12 cellular contexts compared by ENCODE assay signal in genomic region chr5:95925939-95926338, GRCh38. TPM values are rescaled to one million over a fixed set of nuclear protein-coding genes. Genes with fewer than 3 reads are reported as not detected.
DNase-seq lines count a peak whose midpoint lies in the region; ATAC-seq and TF ChIP-seq lines count a peak whose summit lies in the region.
"Had no signal": no experiment of that assay in that cellular context is flagged by ENCODE, and none has a peak within 500 bp of the region (broad histone marks: within the 10 kb centered on the region; RNA-seq: fewer than 3 reads in every experiment).

No MANE protein-coding gene starts in this region.

- no peak overlapping the region for H3K4me3 ChIP-seq in psoas muscle
- H3K4me3 ChIP-seq: SK-N-MC had no signal

- no peaks in the 10 kb centered on the region for H3K27me3 ChIP-seq in psoas muscle (ENCODE audit: insufficient read depth in 3 of 3, low read length in 2 of 3)

- CTCF ChIA-PET in activated CD4-positive, alpha-beta memory T cell treated with anti-CD3 and anti-CD28 coated beads, Interleukin-2, amount 10 ng/mL, durations not matched to agents 7 days and 5 days (lab: Charles Lee): interaction anchor here (0.6 to 3.0 kb wide), 5 partner anchors 9 to 410 kb away, joined by 3 to 8 read pairs (median 3); partner anchors contain the start of gene ELL2
- CTCF ChIA-PET in activated CD4-positive, alpha-beta memory T cell treated with anti-CD3 and anti-CD28 coated beads for 36 hours (lab: Charles Lee): interaction anchor here (3.3 kb wide), 1 partner anchor 411 kb away, joined by 10 read pairs; no protein-coding TSS in a partner anchor

- no peak for TF ChIP-seq CTCF in psoas muscle (IDR thresholded peaks at IDR 0.05)

- H3K27ac Mint-ChIP-seq in activated CD4-positive, alpha-beta memory T cell treated with anti-CD3 and anti-CD28 coated beads, Interleukin-2, amount 10 ng/mL, durations not matched to agents 7 days and 5 days: peak overlapping the region; percentile 47
- no peak overlapping the region for H3K27ac Mint-ChIP-seq in activated CD4-positive, alpha-beta memory T cell treated with anti-CD3 and anti-CD28 coated beads for 36 hours

- H3K9me3 Mint-ChIP-seq in activated CD4-positive, alpha-beta memory T cell treated with anti-CD3 and anti-CD28 coated beads, Interleukin-2, amount 10 ng/mL, durations not matched to agents 7 days and 5 days: no peaks in the 10 kb centered on the region
- H3K9me3 Mint-ChIP-seq in activated CD4-positive, alpha-beta memory T cell treated with anti-CD3 and anti-CD28 coated beads for 36 hours: no peaks in the 10 kb centered on the region

- H3K36me3 ChIP-seq in psoas muscle (ENCODE audit: insufficient read depth in 1 of 2, low read depth in 1 of 2): peaks cover 0 to 3% of the 10 kb centered on the region in 2 donors

- intact Hi-C loops in activated CD4-positive, alpha-beta memory T cell treated with anti-CD3 and anti-CD28 coated beads for 36 hours (cut with micrococcal nuclease): no loop called here
- intact Hi-C loops in psoas muscle (cut with DNase I): no loop called here

- ATAC-seq in GM21723 (IDR thresholded peaks at IDR 0.05; ENCODE audit: unreplicated experiment): peak; percentile 56
- ATAC-seq in HG03280 (IDR thresholded peaks at IDR 0.05; ENCODE audit: unreplicated experiment): peak; percentile 43
- no peak for ATAC-seq in psoas muscle

- no peak overlapping the region for H3K4me3 Mint-ChIP-seq in activated CD4-positive, alpha-beta memory T cell treated with anti-CD3 and anti-CD28 coated beads, Interleukin-2, amount 10 ng/mL, durations not matched to agents 7 days and 5 days
- H3K4me3 Mint-ChIP-seq in activated CD4-positive, alpha-beta memory T cell treated with anti-CD3 and anti-CD28 coated beads for 36 hours: no peak overlapping the region

- peak overlapping the region; percentile 24 for H3K27ac ChIP-seq in psoas muscle
- H3K27ac ChIP-seq: SK-N-MC had no signal

- peaks cover 42% of the 10 kb centered on the region for H3K4me1 ChIP-seq in psoas muscle

- H3K4me1 Mint-ChIP-seq in activated CD4-positive, alpha-beta memory T cell treated with anti-CD3 and anti-CD28 coated beads, Interleukin-2, amount 10 ng/mL, durations not matched to agents 7 days and 5 days: peaks cover 62% of the 10 kb centered on the region
- peaks cover 34% of the 10 kb centered on the region for H3K4me1 Mint-ChIP-seq in activated CD4-positive, alpha-beta memory T cell treated with anti-CD3 and anti-CD28 coated beads for 36 hours (ENCODE audit: low read depth)

- H3K27me3 Mint-ChIP-seq in activated CD4-positive, alpha-beta memory T cell treated with anti-CD3 and anti-CD28 coated beads, Interleukin-2, amount 10 ng/mL, durations not matched to agents 7 days and 5 days: no peaks in the 10 kb centered on the region
- no peaks in the 10 kb centered on the region for H3K27me3 Mint-ChIP-seq in activated CD4-positive, alpha-beta memory T cell treated with anti-CD3 and anti-CD28 coated beads for 36 hours

- H3K9me3 ChIP-seq in psoas muscle: no peaks in the 10 kb centered on the region

- no peak for DNase-seq in activated CD4-positive, alpha-beta memory T cell treated with anti-CD3 and anti-CD28 coated beads, Interleukin-2, amount 10 ng/mL, durations not matched to agents 7 days and 5 days
- no peak for DNase-seq in activated CD4-positive, alpha-beta memory T cell treated with anti-CD3 and anti-CD28 coated beads for 36 hours
- no peak for DNase-seq in psoas muscle
- DNase-seq in NCI-H524 treated with DMSO at 0.1 percent for 48 hours (lab: John Stamatoyannopoulos, UW): no peak
- DNase-seq in NCI-H2081 (lab: John Stamatoyannopoulos, UW): no peak
- no peak for DNase-seq in NCI-H82 treated with DMSO at 0.1 percent for 48 hours (lab: John Stamatoyannopoulos, UW; ENCODE audit: unreplicated experiment)
- DNase-seq: caudate nucleus; EL; stimulated activated CD4-positive, alpha-beta T cell treated with anti-CD3 and anti-CD28 coated beads, Interleukin-12 subunit alpha, Interleukin-12 subunit beta, amount 100 ng/mL, for 4 hours had no signal

- POLR2A ChIA-PET in activated CD4-positive, alpha-beta memory T cell treated with anti-CD3 and anti-CD28 coated beads, Interleukin-2, amount 10 ng/mL, durations not matched to agents 7 days and 5 days (lab: Charles Lee): interaction anchor here (1.2 kb wide), 1 partner anchor 9 kb away, joined by 3 read pairs; no protein-coding TSS in a partner anchor
- POLR2A ChIA-PET in activated CD4-positive, alpha-beta memory T cell treated with anti-CD3 and anti-CD28 coated beads for 36 hours (lab: Charles Lee): no interaction called here

- H3K36me3 Mint-ChIP-seq in activated CD4-positive, alpha-beta memory T cell treated with anti-CD3 and anti-CD28 coated beads, Interleukin-2, amount 10 ng/mL, durations not matched to agents 7 days and 5 days (ENCODE audit: low read depth): peaks cover 23% of the 10 kb centered on the region
- H3K36me3 Mint-ChIP-seq in activated CD4-positive, alpha-beta memory T cell treated with anti-CD3 and anti-CD28 coated beads for 36 hours: peaks cover 15% of the 10 kb centered on the region

RNA-seq across cellular contexts. Expression of gene ELL2, which starts 35.7 kb away (rescaled TPM):
- total RNA-seq in activated CD4-positive, alpha-beta memory T cell treated with anti-CD3 and anti-CD28 coated beads, Interleukin-2, amount 10 ng/mL, durations not matched to agents 7 days and 5 days: 10 to 100 TPM; 54.4 to 59.0 TPM
- 100 to 1,000 TPM; 127 to 132 TPM for total RNA-seq in activated CD4-positive, alpha-beta memory T cell treated with anti-CD3 and anti-CD28 coated beads for 36 hours
- total RNA-seq in psoas muscle: 10 to 100 TPM; 16.2 to 59.8 (median 32.1) TPM
- 10 to 100 TPM; 30.4 to 39.8 (median 39.6) TPM for polyA plus RNA-seq in psoas muscle

Comparison
In these comparisons a context has a peak if more than half of its experiments do, and no peak if none do; other contexts are left out.
1. ATAC-seq: peak in GM21723 (single experiment) and HG03280 (single experiment); none in psoas muscle (0 of 4).